2 cellular contexts compared by ENCODE assay signal in genomic region chr6:27834879-27835549, GRCh38.
A peak's percentile ranks its signal among the peaks of the same experiment; 100 is the strongest.
TF ChIP-seq lines count a peak whose summit lies in the region.

No MANE protein-coding gene starts in this region.

TF ChIP-seq in HepG2, 621 proteins besides CTCF, POLR2A, EP300 and RAD21:
- TF ChIP-seq LBX2 (CRISPR knock-in tag; IDR thresholded peaks at IDR 0.05; ENCODE audit: borderline replicate concordance), result no peak
- no peak for TF ChIP-seq ZFP82 (CRISPR knock-in tag; IDR thresholded peaks at IDR 0.05; ENCODE audit: borderline replicate concordance)
- TF ChIP-seq CHD4 (IDR thresholded peaks at IDR 0.05; ENCODE audit: borderline replicate concordance, low read length), result no peak
- TF ChIP-seq KMT2A (CRISPR knock-in tag; IDR thresholded peaks at IDR 0.05), result no peak
- no peak for TF ChIP-seq GATAD1 (CRISPR knock-in tag; IDR thresholded peaks at IDR 0.05)
- TF ChIP-seq DR1 (CRISPR knock-in tag; IDR thresholded peaks at IDR 0.05), result no peak
- no peak for TF ChIP-seq BRF2 (CRISPR knock-in tag; IDR thresholded peaks at IDR 0.05)
- no peak for TF ChIP-seq ZNF143 (CRISPR knock-in tag; IDR thresholded peaks at IDR 0.05)
- no peak for TF ChIP-seq THAP8 (CRISPR knock-in tag; IDR thresholded peaks at IDR 0.05; ENCODE audit: borderline replicate concordance)
- TF ChIP-seq ARID3A (IDR thresholded peaks at IDR 0.05; ENCODE audit: low read depth, low read length), result no peak
- no peak for TF ChIP-seq ZNF75D (CRISPR knock-in tag; IDR thresholded peaks at IDR 0.05; ENCODE audit: borderline replicate concordance)
- no peak for TF ChIP-seq PATZ1 (CRISPR knock-in tag; IDR thresholded peaks at IDR 0.05)
- TF ChIP-seq ZNF337 (CRISPR knock-in tag; IDR thresholded peaks at IDR 0.05; ENCODE audit: borderline replicate concordance, low read depth), result no peak
TF ChIP-seq in HepG2: peak in this region for 0.

TF ChIP-seq in H1, 55 proteins besides CTCF, POLR2A, EP300 and RAD21:
- TF ChIP-seq RNF2 (IDR thresholded peaks at IDR 0.05; ENCODE audit: borderline replicate concordance, low read depth, low read length, missing control alignments, poor library complexity, severe bottlenecking) (no peak), BCL11A (IDR thresholded peaks at IDR 0.05; ENCODE audit: low read depth in 2 of 2, low read length in 2 of 2) (no peak), MAFK (IDR thresholded peaks at IDR 0.05; ENCODE audit: low read depth, low read length) (no peak), GTF2F1 (IDR thresholded peaks at IDR 0.05; ENCODE audit: borderline replicate concordance, low read depth, low read length) (no peak), CBX5 (IDR thresholded peaks at IDR 0.05; ENCODE audit: low read depth, low read length) (no peak), POLR2AphosphoS5 (IDR thresholded peaks at IDR 0.05; ENCODE audit: low read depth, low read length) (peak; percentile 52; the same call in 1 of the 2 replicates), SIN3A (conservative IDR thresholded peaks at IDR 0.05 in 1 of 2, IDR thresholded peaks at IDR 0.05 in 1 of 2; ENCODE audit: low read depth in 1 of 2, low read length in 2 of 2) (no peak), CEBPB (IDR thresholded peaks at IDR 0.05; ENCODE audit: low read depth, low read length) (no peak), CHD1 (IDR thresholded peaks at IDR 0.05; ENCODE audit: low read depth, low read length) (no peak)
